ENCODE assay signal across 8 cellular contexts in the genomic region with DNA sequence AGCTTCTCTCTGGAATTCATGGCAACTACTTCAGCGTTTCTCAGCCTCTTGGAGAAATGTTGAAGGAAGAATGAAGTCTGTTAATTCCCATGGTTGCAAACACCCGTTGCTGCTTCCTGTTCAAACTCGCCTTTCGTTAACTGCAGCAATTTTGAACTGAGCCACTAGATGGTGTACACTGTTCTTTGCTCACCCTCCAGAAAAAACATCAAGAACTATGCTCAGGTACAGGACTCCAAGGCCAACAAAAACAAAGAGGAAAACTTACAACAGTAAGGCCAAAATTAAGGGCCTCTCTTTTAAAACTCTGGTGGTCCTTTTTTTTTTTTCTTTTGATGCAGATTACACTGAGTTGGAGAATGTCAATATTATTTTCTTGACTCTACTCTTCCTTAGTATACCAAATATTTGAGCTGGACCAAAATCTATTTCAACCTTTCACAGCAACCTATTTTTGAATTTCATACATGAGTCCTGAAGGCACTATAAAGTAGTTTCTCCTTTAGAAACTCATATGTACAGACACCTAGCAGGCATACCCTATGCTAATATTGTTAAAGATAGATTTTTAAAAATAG. TPM values are rescaled to one million over a fixed set of nuclear protein-coding genes. Genes with fewer than 3 reads are reported as not detected.
DNase-seq lines count a peak whose midpoint lies in the region; ATAC-seq and TF ChIP-seq lines count a peak whose summit lies in the region.

No MANE protein-coding gene starts in this region.

- H3K36me3 Mint-ChIP-seq in stimulated activated effector memory CD8-positive, alpha-beta T cell treated with anti-CD3 and anti-CD28 coated beads, Interleukin-12 subunit alpha, Interleukin-12 subunit beta, amount 100 ng/mL, for 72 hours = no peaks in the 10 kb centered on the region

- no peaks in the 10 kb centered on the region for H3K9me3 ChIP-seq in right lobe of liver

- TF ChIP-seq CTCF in AG04449 (IDR thresholded peaks at IDR 0.05; ENCODE audit: insufficient read depth, low read length, missing control alignments) (peak; percentile 76), GM12874 (IDR thresholded peaks at IDR 0.05; ENCODE audit: insufficient read depth, low read depth, low read length) (peak; percentile 71), coronary artery (IDR thresholded peaks at IDR 0.05) (peak; percentile 28), right lobe of liver (IDR thresholded peaks at IDR 0.05) (peak; percentile 63 to 75 (median 72))

- no peaks in the 10 kb centered on the region for H3K36me3 ChIP-seq in right lobe of liver

- no peaks in the 10 kb centered on the region for H3K27me3 ChIP-seq in right lobe of liver

- TF ChIP-seq POLR2A in right lobe of liver (IDR thresholded peaks at IDR 0.05) = no peak

- H3K4me1 ChIP-seq in right lobe of liver = no peaks in the 10 kb centered on the region

- intact Hi-C loops in right lobe of liver (cut with DNase I) = no loop called here

- CTCF ChIA-PET in AG04449 (lab: Yijun Ruan, JAX) (interaction anchor here (0.7 to 2.5 kb wide), 10 partner anchors 11 to 557 kb away, joined by 3 to 20 read pairs (median 3); no protein-coding TSS in a partner anchor), HEK293T (lab: Yijun Ruan, JAX) (interaction anchor here (0.6 to 2.6 kb wide), 14 partner anchors 26 to 1384 kb away, joined by 3 to 12 read pairs (median 3); no protein-coding TSS in a partner anchor)

- POLR2A ChIA-PET in AG04449 (lab: Yijun Ruan, JAX) (no interaction called here), HEK293T (lab: Yijun Ruan, JAX) (no interaction called here)

- H3K4me1 Mint-ChIP-seq in stimulated activated effector memory CD8-positive, alpha-beta T cell treated with anti-CD3 and anti-CD28 coated beads, Interleukin-12 subunit alpha, Interleukin-12 subunit beta, amount 100 ng/mL, for 72 hours = no peaks in the 10 kb centered on the region

- H3K9me3 Mint-ChIP-seq in stimulated activated effector memory CD8-positive, alpha-beta T cell treated with anti-CD3 and anti-CD28 coated beads, Interleukin-12 subunit alpha, Interleukin-12 subunit beta, amount 100 ng/mL, for 72 hours = peaks cover 3% of the 10 kb centered on the region

- H3K27ac ChIP-seq in coronary artery (no peak overlapping the region), right lobe of liver (no peak overlapping the region)

- peak; percentile 16 for DNase-seq in AG04449 (ENCODE audit: low read depth, low spot score)
- DNase-seq in HEK293T (ENCODE audit: extremely low spot score) = peak; percentile 87
- DNase-seq in LoVo (ENCODE audit: low spot score) = peak; percentile 62
- DNase-seq in OCI-M2 (lab: John Stamatoyannopoulos, UW; ENCODE audit: unreplicated experiment) = peak; percentile 38
- DNase-seq in coronary artery (ENCODE audit: low spot score) = no peak
- DNase-seq in right lobe of liver = no peak
- no peak for DNase-seq in stimulated activated effector memory CD8-positive, alpha-beta T cell treated with anti-CD3 and anti-CD28 coated beads, Interleukin-12 subunit alpha, Interleukin-12 subunit beta, amount 100 ng/mL, for 72 hours (ENCODE audit: low spot score in 2 of 2)

- H3K4me3 Mint-ChIP-seq in stimulated activated effector memory CD8-positive, alpha-beta T cell treated with anti-CD3 and anti-CD28 coated beads, Interleukin-12 subunit alpha, Interleukin-12 subunit beta, amount 100 ng/mL, for 72 hours = no peak overlapping the region

- H3K27ac Mint-ChIP-seq in stimulated activated effector memory CD8-positive, alpha-beta T cell treated with anti-CD3 and anti-CD28 coated beads, Interleukin-12 subunit alpha, Interleukin-12 subunit beta, amount 100 ng/mL, for 72 hours = no peak overlapping the region

- H3K4me3 ChIP-seq in AG04449 (ENCODE audit: low read depth, low read length) (no peak overlapping the region), coronary artery (no peak overlapping the region), right lobe of liver (no peak overlapping the region)

- WGBS in right lobe of liver (ENCODE audit: insufficient coverage, low coverage, low lambda C conversion rate, missing lambda C conversion rate) = 0% methylated on average over 4 of the region's 4 CpGs

- ATAC-seq in right lobe of liver = peak; percentile 88 to 95 (median 94)
- no peak for ATAC-seq in stimulated activated effector memory CD8-positive, alpha-beta T cell treated with anti-CD3 and anti-CD28 coated beads, Interleukin-12 subunit alpha, Interleukin-12 subunit beta, amount 100 ng/mL, for 72 hours

TF ChIP-seq in HEK293T, 16 proteins besides CTCF, POLR2A, EP300 and RAD21:
- TF ChIP-seq, protein P1, sequence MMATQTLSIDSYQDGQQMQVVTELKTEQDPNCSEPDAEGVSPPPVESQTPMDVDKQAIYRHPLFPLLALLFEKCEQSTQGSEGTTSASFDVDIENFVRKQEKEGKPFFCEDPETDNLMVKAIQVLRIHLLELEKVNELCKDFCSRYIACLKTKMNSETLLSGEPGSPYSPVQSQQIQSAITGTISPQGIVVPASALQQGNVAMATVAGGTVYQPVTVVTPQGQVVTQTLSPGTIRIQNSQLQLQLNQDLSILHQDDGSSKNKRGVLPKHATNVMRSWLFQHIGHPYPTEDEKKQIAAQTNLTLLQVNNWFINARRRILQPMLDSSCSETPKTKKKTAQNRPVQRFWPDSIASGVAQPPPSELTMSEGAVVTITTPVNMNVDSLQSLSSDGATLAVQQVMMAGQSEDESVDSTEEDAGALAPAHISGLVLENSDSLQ (IDR thresholded peaks at IDR 0.05) = no peak
- TF ChIP-seq CTBP1 (IDR thresholded peaks at IDR 0.05; ENCODE audit: borderline replicate concordance) = no peak
- TF ChIP-seq ZNF384 (IDR thresholded peaks at IDR 0.05) = no peak
- TF ChIP-seq FOXK2 (IDR thresholded peaks at IDR 0.05) = no peak
- TF ChIP-seq L3MBTL2 (conservative IDR thresholded peaks at IDR 0.05) = no peak
- no peak for TF ChIP-seq SP1 (IDR thresholded peaks at IDR 0.05)
- TF ChIP-seq ELF4 (IDR thresholded peaks at IDR 0.05) = peak; percentile 33; the same call in 1 of the 2 replicates
- TF ChIP-seq TARDBP (IDR thresholded peaks at IDR 0.05) = no peak
TF ChIP-seq in HEK293T: peak in this region for 1.

RNA-seq across cellular contexts. Expression of a gene that starts 58.2 kb away (rescaled TPM):
- under 1 TPM in 2 of 6 experiments, not detected in 4; 0.09 to 0.24 TPM for total RNA-seq in right lobe of liver

Comparison
In these comparisons a context has a peak if more than half of its experiments do, and no peak if none do; other contexts are left out.
1. DNase-seq: peak in AG04449 (single experiment), HEK293T (single experiment), LoVo (single experiment) and OCI-M2 (single experiment); none in coronary artery (single experiment), right lobe of liver (0 of 3) and stimulated activated effector memory CD8-positive, alpha-beta T cell treated with anti-CD3 and anti-CD28 coated beads, Interleukin-12 subunit alpha, Interleukin-12 subunit beta, amount 100 ng/mL, for 72 hours (0 of 2).
2. Peak in every context shown above with its lines, with median percentiles within 50 percentile points of each other: CTCF ChIP-seq.